Comparison of ENCODE assay signal across 10 cellular contexts in genomic region chr6:155495011-155495768, GRCh38. TPM values are rescaled to one million over a fixed set of nuclear protein-coding genes. Genes with fewer than 3 reads are reported as not detected.
DNase-seq lines count a peak whose midpoint lies in the region; ATAC-seq, FAIRE-seq and TF ChIP-seq lines count a peak whose summit lies in the region.
"Had no signal": no experiment of that assay in that cellular context is flagged by ENCODE, and none has a peak within 500 bp of the region (broad histone marks: within the 10 kb centered on the region; RNA-seq: fewer than 3 reads in every experiment).

No MANE protein-coding gene starts in this region.

- no peak for FAIRE-seq in urothelium cell line (lab: Jason Lieb, UNC)

- ATAC-seq in thoracic aorta (ENCODE audit: insufficient number of reproducible peaks, low FRiP score, low read depth): no peak
- no peak for ATAC-seq in HG03342 (IDR thresholded peaks at IDR 0.05; ENCODE audit: unreplicated experiment)

- no peak overlapping the region for H3K4me3 ChIP-seq in WI38 (ENCODE audit: low read depth, low read length)
- no peak overlapping the region for H3K4me3 ChIP-seq in thoracic aorta

- peaks cover 19 to 29% of the 10 kb centered on the region in 2 donors for H3K4me1 ChIP-seq in thoracic aorta (ENCODE audit: control insufficient read depth in 1 of 2, low read depth in 2 of 2)

- no peaks in the 10 kb centered on the region for H3K27me3 ChIP-seq in thoracic aorta (replicated peaks; ENCODE audit: insufficient read depth)
- H3K27me3 ChIP-seq: neutrophil had no signal

- H3K9me3 ChIP-seq in thoracic aorta: no peaks in the 10 kb centered on the region
- H3K9me3 ChIP-seq: neutrophil had no signal

- no peaks in the 10 kb centered on the region for H3K36me3 ChIP-seq in thoracic aorta
- H3K36me3 ChIP-seq: neutrophil had no signal

- H3K27ac ChIP-seq in thoracic aorta: peak overlapping the region; percentile 83 to 85
- H3K27ac ChIP-seq: neutrophil had no signal

- TF ChIP-seq CTCF in WI38 (IDR thresholded peaks at IDR 0.05; ENCODE audit: low read depth, low read length): peak; percentile 55; the same call in 1 of the 2 replicates
- TF ChIP-seq CTCF in thoracic aorta (IDR thresholded peaks at IDR 0.05): no peak

- peak; percentile 36 for DNase-seq in DMS 273 (lab: John Stamatoyannopoulos, UW; ENCODE audit: unreplicated experiment)
- no peak for DNase-seq in DMS 273 treated with DMSO at 0.1 percent for 48 hours (lab: John Stamatoyannopoulos, UW)
- DNase-seq in iPS DF 4.7 (ENCODE audit: extremely low read depth, low spot score): peak; percentile 41
- no peak for DNase-seq in thoracic aorta (ENCODE audit: low spot score)
- DNase-seq in activated gamma-delta T cell (lab: John Stamatoyannopoulos, UW): no peak
- no peak for DNase-seq in urothelium cell line (ENCODE audit: low spot score)

RNA-seq across cellular contexts. Expression of gene NOX3, which starts 39.6 kb away (rescaled TPM):
- not detected for total RNA-seq in thoracic aorta
- total RNA-seq: T-helper 1 cell treated with Interleukin-12 subunit alpha and Interleukin-12 subunit beta and Interleukin-4 antibody, amounts not matched to agents 30 ng/mL and 1 ng/mL, for 36 hours had no signal

Comparison
In these comparisons a context has a peak if more than half of its experiments do, and no peak if none do; other contexts are left out.
1. DNase-seq: peak in DMS 273 (single experiment) and iPS DF 4.7 (single experiment); none in DMS 273 treated with DMSO at 0.1 percent for 48 hours (single experiment), thoracic aorta (single experiment), activated gamma-delta T cell (single experiment) and urothelium cell line (single experiment).